27 cellular contexts compared by ENCODE assay signal in genomic region chr7:9125246-9125645, GRCh38.
"Had no signal": no experiment of that assay in that cellular context is flagged by ENCODE, and none has a peak within 500 bp of the region (broad histone marks: within the 10 kb centered on the region; RNA-seq: fewer than 3 reads in every experiment).

No MANE protein-coding gene starts in this region.

- ATAC-seq: heart right ventricle; left cardiac atrium; left lung; naive thymus-derived CD4-positive, alpha-beta T cell; right lobe of liver; stimulated activated naive CD8-positive, alpha-beta T cell treated with anti-CD3 and anti-CD28 coated beads, Interleukin-15, amount 100 ng/mL, for 72 hours; upper lobe of right lung had no signal

- H3K36me3 Mint-ChIP-seq: naive thymus-derived CD4-positive, alpha-beta T cell had no signal

- H3K4me3 Mint-ChIP-seq: dendritic cell treated with granulocyte-macrophage colony-stimulating factor and Interleukin-4, amounts not matched to agents 40 ng/mL and 50 ng/mL, for 4 days; endodermal cell; naive thymus-derived CD4-positive, alpha-beta T cell; nephron progenitor cell; stimulated activated naive CD8-positive, alpha-beta T cell treated with anti-CD3 and anti-CD28 coated beads, Interleukin-15, amount 100 ng/mL, for 72 hours had no signal

- H3K4me1 Mint-ChIP-seq: naive thymus-derived CD4-positive, alpha-beta T cell; nephron progenitor cell; stimulated activated naive CD8-positive, alpha-beta T cell treated with anti-CD3 and anti-CD28 coated beads, Interleukin-15, amount 100 ng/mL, for 72 hours had no signal

- DNase-seq: colonic mucosa; effector CD8-positive, alpha-beta T cell; endodermal cell; foreskin melanocyte; glutamatergic neuron; heart right ventricle; hippocampal formation; left cardiac atrium; left lung; mesenchymal stem cell; midbrain; naive thymus-derived CD4-positive, alpha-beta T cell; nephron progenitor cell; nucleus accumbens; retina; right lobe of liver; small intestine; stimulated activated CD4-positive, alpha-beta T cell treated with anti-CD3 and anti-CD28 coated beads, Interleukin-15, amount 100 ng/mL, for 24 hours; stimulated activated CD4-positive, alpha-beta T cell treated with anti-CD3 and anti-CD28 coated beads, Interleukin-4, amount 100 ng/mL, for 1 hour; stimulated activated CD8-positive, alpha-beta memory T cell treated with anti-CD3 and anti-CD28 coated beads, Interleukin-4, amount 100 ng/mL, for 48 hours; stimulated activated naive CD4-positive, alpha-beta T cell; stimulated activated naive CD8-positive, alpha-beta T cell treated with anti-CD3 and anti-CD28 coated beads, Interleukin-15, amount 100 ng/mL, for 72 hours; transverse colon; upper lobe of right lung; uterus had no signal

- H3K9me3 Mint-ChIP-seq: endodermal cell, nephron progenitor cell had no signal

- H3K27me3 Mint-ChIP-seq: dendritic cell treated with granulocyte-macrophage colony-stimulating factor and Interleukin-4, amounts not matched to agents 40 ng/mL and 50 ng/mL, for 4 days; naive thymus-derived CD4-positive, alpha-beta T cell; stimulated activated naive CD8-positive, alpha-beta T cell treated with anti-CD3 and anti-CD28 coated beads, Interleukin-15, amount 100 ng/mL, for 72 hours had no signal

- FAIRE-seq: islet of Langerhans, small intestine had no signal

- H3K27ac Mint-ChIP-seq: dendritic cell treated with granulocyte-macrophage colony-stimulating factor and Interleukin-4, amounts not matched to agents 40 ng/mL and 50 ng/mL, for 4 days; endodermal cell; naive thymus-derived CD4-positive, alpha-beta T cell; nephron progenitor cell; stimulated activated naive CD8-positive, alpha-beta T cell treated with anti-CD3 and anti-CD28 coated beads, Interleukin-15, amount 100 ng/mL, for 72 hours had no signal
